Comparison of ENCODE assay signal across 18 cellular contexts in the genomic region with DNA sequence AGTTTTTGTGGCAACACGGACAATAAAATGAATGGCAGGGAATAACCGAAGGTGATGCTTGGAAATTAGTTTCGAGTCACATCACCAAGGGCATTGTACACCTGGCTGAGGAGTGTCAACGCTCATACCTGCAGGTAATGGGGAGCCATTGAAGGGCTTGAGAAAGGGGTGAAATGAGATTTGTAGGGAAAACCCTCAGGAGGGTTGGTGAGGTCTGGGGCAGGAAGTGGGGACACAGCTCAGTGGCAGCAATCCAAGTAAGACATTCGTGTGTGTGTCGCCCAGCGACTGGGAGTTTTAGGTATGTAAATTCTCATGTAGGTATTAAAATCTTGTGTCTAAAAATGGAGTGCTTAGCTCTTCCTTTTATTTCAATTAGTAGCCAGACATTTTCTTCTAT. TPM values are rescaled to one million over a fixed set of nuclear protein-coding genes. Genes with fewer than 3 reads are reported as not detected.
DNase-seq lines count a peak whose midpoint lies in the region; ATAC-seq and TF ChIP-seq lines count a peak whose summit lies in the region.
"Had no signal": no experiment of that assay in that cellular context is flagged by ENCODE, and none has a peak within 500 bp of the region (broad histone marks: within the 10 kb centered on the region; RNA-seq: fewer than 3 reads in every experiment).

No MANE protein-coding gene starts in this region.

- no peak overlapping the region for H2AFZ ChIP-seq in neuronal stem cell (ENCODE audit: low read length)

- H3K4me3 ChIP-seq in CD8-positive, alpha-beta T cell (ENCODE audit: low read depth, low read length) = no peak overlapping the region
- H3K4me3 ChIP-seq in Peyer's patch (no peak overlapping the region), neuronal stem cell (ENCODE audit: low read length in 2 of 2) (no peak overlapping the region)
- H3K4me3 ChIP-seq: right atrium auricular region, vagina had no signal

- ATAC-seq in CD8-positive, alpha-beta T cell = no peak
- ATAC-seq in GM18861 (IDR thresholded peaks at IDR 0.05; ENCODE audit: unreplicated experiment) = peak; percentile 32
- peak; percentile 46 for ATAC-seq in HG02642 (IDR thresholded peaks at IDR 0.05; ENCODE audit: poor library complexity, unreplicated experiment)
- ATAC-seq: naive thymus-derived CD8-positive, alpha-beta T cell had no signal

- H3K9me3 ChIP-seq in CD8-positive, alpha-beta T cell (ENCODE audit: low read length) = no peaks in the 10 kb centered on the region
- H3K9me3 ChIP-seq in Peyer's patch (no peaks in the 10 kb centered on the region), neuronal stem cell (replicated peaks in 1 of 2; ENCODE audit: control insufficient read depth in 2 of 2, insufficient read depth in 1 of 2, low read depth in 1 of 2, low read length in 2 of 2) (no peaks in the 10 kb centered on the region)
- H3K9me3 ChIP-seq: right atrium auricular region, SK-N-SH, vagina had no signal

- no peak for TF ChIP-seq CTCF in CD8-positive, alpha-beta T cell (IDR thresholded peaks at IDR 0.05)
- TF ChIP-seq CTCF in Peyer's patch (IDR thresholded peaks at IDR 0.05) = no peak

- H3K27me3 Mint-ChIP-seq in CD8-positive, alpha-beta T cell (ENCODE audit: low read depth) = no peaks in the 10 kb centered on the region
- H3K27me3 Mint-ChIP-seq: naive thymus-derived CD8-positive, alpha-beta T cell had no signal

- H3K18ac ChIP-seq in neuronal stem cell (ENCODE audit: low read length) = no peak overlapping the region

- no peak overlapping the region for H3K14ac ChIP-seq in neuronal stem cell (ENCODE audit: low read length)

- H3K4me2 ChIP-seq in neuronal stem cell (ENCODE audit: insufficient read depth, low read length, poor library complexity, severe bottlenecking) = no peak overlapping the region
- H3K4me2 ChIP-seq: SK-N-SH had no signal

- no peak overlapping the region for H2BK12ac ChIP-seq in neuronal stem cell (ENCODE audit: low read length)

- no peak overlapping the region for H3K27ac ChIP-seq in CD8-positive, alpha-beta T cell (ENCODE audit: low read depth, low read length)
- H3K27ac ChIP-seq in Peyer's patch (peak overlapping the region in 1 of 4 donors; percentile 6), neuronal stem cell (replicated peaks; ENCODE audit: low read length) (no peak overlapping the region)
- H3K27ac ChIP-seq: right atrium auricular region, vagina, VCaP had no signal

- no peak overlapping the region for H2AK5ac ChIP-seq in neuronal stem cell (ENCODE audit: low read depth, low read length)

- H3K4me3 Mint-ChIP-seq in CD8-positive, alpha-beta T cell = no peak overlapping the region
- H3K4me3 Mint-ChIP-seq: naive thymus-derived CD8-positive, alpha-beta T cell had no signal

- CTCF ChIA-PET in CD8-positive, alpha-beta T cell (lab: Charles Lee) = interaction anchor here (1.0 to 1.4 kb wide), 3 partner anchors 9 to 134 kb away, joined by 3 to 5 read pairs (median 5); no protein-coding TSS in a partner anchor

- H3K79me1 ChIP-seq in neuronal stem cell (ENCODE audit: low read depth, low read length) = no peaks in the 10 kb centered on the region

- no peaks in the 10 kb centered on the region for H3K9me3 Mint-ChIP-seq in CD8-positive, alpha-beta T cell
- H3K9me3 Mint-ChIP-seq: naive thymus-derived CD8-positive, alpha-beta T cell had no signal

- intact Hi-C loops in CD8-positive, alpha-beta T cell (cut with DNase I, micrococcal nuclease) = no loop called here

- H3K9ac ChIP-seq in neuronal stem cell (ENCODE audit: low read depth, low read length, poor library complexity) = no peak overlapping the region
- H3K9ac ChIP-seq: SK-N-SH had no signal

- peaks cover 13% of the 10 kb centered on the region for H3K4me1 Mint-ChIP-seq in CD8-positive, alpha-beta T cell (ENCODE audit: low read depth)

- DNase-seq in CD8-positive, alpha-beta T cell = no peak
- DNase-seq in Peyer's patch (peak in 2 of 3 donors; percentile 66 to 69), NCI-H446 treated with DMSO at 0.1 percent for 48 hours (lab: John Stamatoyannopoulos, UW) (no peak), NCI-H1436 (lab: John Stamatoyannopoulos, UW) (no peak), NCI-H446 (lab: John Stamatoyannopoulos, UW) (no peak), neuronal stem cell (ENCODE audit: low spot score) (no peak)
- DNase-seq: activated CD8-positive, alpha-beta memory T cell treated with anti-CD3 and anti-CD28 coated beads, Interleukin-2, amount 50 U/mL, for 4 hours; DMS79; head of caudate nucleus; naive thymus-derived CD8-positive, alpha-beta T cell; SK-N-SH; stimulated activated CD4-positive, alpha-beta T cell treated with anti-CD3 and anti-CD28 coated beads, Interleukin-4, amount 100 ng/mL, for 4 hours; stimulated activated naive CD4-positive, alpha-beta T cell treated with Interleukin-2 at 50 U/mL for 16 hours had no signal

- TF ChIP-seq POLR2A in Peyer's patch (IDR thresholded peaks at IDR 0.05) = no peak

- no CpG with 5 or more reads among the region's 7 CpGs for WGBS in neuronal stem cell (ENCODE audit: extremely low coverage in 2 of 2, insufficient read length in 2 of 2, insufficient replicate concordance in 1 of 2), 2 donors

- no peak overlapping the region for H2BK15ac ChIP-seq in neuronal stem cell (ENCODE audit: low read length)

- no peak overlapping the region for H4K91ac ChIP-seq in neuronal stem cell (ENCODE audit: low read depth, low read length, poor library complexity)

- H3K36me3 ChIP-seq in CD8-positive, alpha-beta T cell (ENCODE audit: insufficient read depth, low read length) = peaks cover 40% of the 10 kb centered on the region
- H3K36me3 ChIP-seq in Peyer's patch (peaks cover 0 to 88% (median 0%) of the 10 kb centered on the region in 3 donors), neuronal stem cell (replicated peaks in 1 of 2; ENCODE audit: control insufficient read depth in 2 of 2, insufficient read depth in 2 of 2, low read length in 2 of 2) (no peaks in the 10 kb centered on the region)

- peaks cover 77% of the 10 kb centered on the region for H3K36me3 Mint-ChIP-seq in CD8-positive, alpha-beta T cell

- no peak overlapping the region for H3K4ac ChIP-seq in neuronal stem cell (ENCODE audit: low read length)

- H2BK120ac ChIP-seq in neuronal stem cell (ENCODE audit: low read depth, low read length) = no peak overlapping the region

- no peaks in the 10 kb centered on the region for H3K4me1 ChIP-seq in CD8-positive, alpha-beta T cell (ENCODE audit: insufficient read depth, low read length)
- H3K4me1 ChIP-seq in Peyer's patch (peaks cover 0 to 6% (median 0%) of the 10 kb centered on the region in 4 donors), neuronal stem cell (ENCODE audit: control insufficient read depth in 2 of 2, insufficient read depth in 1 of 2, low read depth in 1 of 2, low read length in 2 of 2) (no peaks in the 10 kb centered on the region)
- H3K4me1 ChIP-seq: right atrium auricular region had no signal

- peak overlapping the region; percentile 12 for H3K27ac Mint-ChIP-seq in CD8-positive, alpha-beta T cell

- no peaks in the 10 kb centered on the region for H3K27me3 ChIP-seq in CD8-positive, alpha-beta T cell (ENCODE audit: insufficient read depth, low read length)
- H3K27me3 ChIP-seq in Peyer's patch (no peaks in the 10 kb centered on the region), neuronal stem cell (ENCODE audit: control insufficient read depth in 3 of 3, insufficient read depth in 3 of 3, low read depth in 1 of 3, low read length in 3 of 3) (no peaks in the 10 kb centered on the region)
- H3K27me3 ChIP-seq: right atrium auricular region, vagina had no signal

- H4K8ac ChIP-seq in neuronal stem cell (ENCODE audit: low read depth, low read length) = no peak overlapping the region

- H3K23ac ChIP-seq in neuronal stem cell (ENCODE audit: low read depth, low read length, poor library complexity) = no peak overlapping the region

- no peak overlapping the region for H2BK5ac ChIP-seq in neuronal stem cell (ENCODE audit: low read length)

- POLR2A ChIA-PET in CD8-positive, alpha-beta T cell (lab: Charles Lee) = no interaction called here

RNA-seq across cellular contexts. Expression of gene PARP14, which starts 14.3 kb away (rescaled TPM):
- 10 to 100 TPM; 39.8 to 42.3 TPM for total RNA-seq in CD8-positive, alpha-beta T cell
- total RNA-seq in Peyer's patch = 100 to 1,000 TPM in 2 of 4 donors, 10 to 100 TPM in 2; 73.0 to 242 (median 92.5) TPM
- 0.71 TPM for polyA plus RNA-seq in neuronal stem cell (2013, experiment 1 of 2)
- 0.89 TPM for polyA plus RNA-seq in neuronal stem cell (2013, experiment 2 of 2)

Comparison
In these comparisons a context has a peak if more than half of its experiments do, and no peak if none do; other contexts are left out.
1. DNase-seq: peak in Peyer's patch (2 of 3); none in CD8-positive, alpha-beta T cell (0 of 7), NCI-H446 treated with DMSO at 0.1 percent for 48 hours (single experiment), NCI-H1436 (single experiment), NCI-H446 (0 of 2) and neuronal stem cell (single experiment).